ENCODE assay signal across 15 cellular contexts in the genomic region with DNA sequence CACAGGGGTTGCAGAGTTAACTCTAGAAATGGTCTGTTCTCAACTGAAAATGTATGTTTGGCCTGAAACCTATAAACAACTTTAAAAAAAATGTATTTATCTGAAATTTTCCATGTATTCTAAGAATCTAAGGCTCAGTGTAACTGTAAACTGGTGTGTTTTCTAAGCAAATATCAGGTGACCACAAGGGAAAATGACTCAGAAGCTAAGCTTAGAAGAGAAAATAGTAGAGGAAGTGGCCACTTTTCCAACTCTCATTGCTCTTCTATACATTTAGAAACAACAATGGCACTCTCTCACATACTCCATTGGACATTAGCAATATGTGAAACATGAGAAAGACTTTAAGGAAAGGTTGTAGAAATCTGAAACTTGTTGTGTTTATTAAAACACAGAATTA. TPM values are rescaled to one million over a fixed set of nuclear protein-coding genes. Genes with fewer than 3 reads are reported as not detected.
A peak's percentile ranks its signal among the peaks of the same experiment; 100 is the strongest.
DNase-seq lines count a peak whose midpoint lies in the region; ATAC-seq, FAIRE-seq and TF ChIP-seq lines count a peak whose summit lies in the region.
"Had no signal": no experiment of that assay in that cellular context is flagged by ENCODE, and none has a peak within 500 bp of the region (broad histone marks: within the 10 kb centered on the region; RNA-seq: fewer than 3 reads in every experiment).

No MANE protein-coding gene starts in this region.

- H2AFZ ChIP-seq in GM23248 = no peak overlapping the region

- FAIRE-seq in A549 (lab: Jason Lieb, UNC) = no peak

- no peak overlapping the region for H3K4me3 ChIP-seq in A549
- H3K4me3 ChIP-seq in GM23248 = no peak overlapping the region
- H3K4me3 ChIP-seq: ascending aorta, esophagus muscularis mucosa, spleen had no signal

- TF ChIP-seq RAD21 in A549 (conservative IDR thresholded peaks at IDR 0.05 in 1 of 2, IDR thresholded peaks at IDR 0.05 in 1 of 2) = no peak

- H3K4me1 ChIP-seq in A549 = peaks cover 13% of the 10 kb centered on the region
- peaks cover 10% of the 10 kb centered on the region for H3K4me1 ChIP-seq in GM23248 (ENCODE audit: insufficient read depth)
- H3K4me1 ChIP-seq: ascending aorta, esophagus muscularis mucosa had no signal

- H3F3A ChIP-seq in GM23248 (ENCODE audit: insufficient read depth) = 0 out of 2 replicates have a peak, but pooled peaks cover 1% of the 10 kb centered on the region

- H3K9me2 ChIP-seq in GM23248 (ENCODE audit: insufficient read depth) = no peaks in the 10 kb centered on the region

- no peak for TF ChIP-seq EP300 in A549 (IDR thresholded peaks at IDR 0.05)

- H3K9me3 ChIP-seq in A549 (no peaks in the 10 kb centered on the region), GM23248 (ENCODE audit: low read depth) (no peaks in the 10 kb centered on the region)
- H3K9me3 ChIP-seq: ascending aorta, esophagus muscularis mucosa, spleen had no signal

- TF ChIP-seq CTCF in A549 (IDR thresholded peaks at IDR 0.05) = no peak

- TF ChIP-seq POLR2A in A549 (IDR thresholded peaks at IDR 0.05; ENCODE audit: low read length) = no peak

- POLR2A ChIA-PET in A549 (lab: Yijun Ruan, JAX) = no interaction called here

- no peaks in the 10 kb centered on the region for H3K79me2 ChIP-seq in GM23248 (ENCODE audit: insufficient read depth)

- no peaks in the 10 kb centered on the region for H3K36me3 ChIP-seq in GM23248 (ENCODE audit: low read depth)
- H3K36me3 ChIP-seq: ascending aorta, esophagus muscularis mucosa, spleen had no signal

- no peaks in the 10 kb centered on the region for H4K20me1 ChIP-seq in GM23248 (ENCODE audit: insufficient read depth)

- DNase-seq in A549 (ENCODE audit: low read depth in 1 of 2, low spot score in 1 of 2) (peak in 1 of 2 experiments; percentile 19), GM23248 (peak; percentile 51), RPMI7951 (ENCODE audit: low read depth) (peak; percentile 49), fibroblast of peridontal ligament (ENCODE audit: extremely low read depth) (peak; percentile 45), DMS 273 (lab: John Stamatoyannopoulos, UW; ENCODE audit: unreplicated experiment) (no peak)
- DNase-seq: NCI-H1694 treated with DMSO at 0.1 percent for 48 hours, spleen, T1000 had no signal

- ATAC-seq in A549 (peak; percentile 39 to 40; a peak in 1 of 6 replicates), HG03159 (IDR thresholded peaks at IDR 0.05; ENCODE audit: unreplicated experiment) (no peak), HG03520 (IDR thresholded peaks at IDR 0.05; ENCODE audit: unreplicated experiment) (no peak), HG03442 (IDR thresholded peaks at IDR 0.05; ENCODE audit: unreplicated experiment) (no peak)

- H3K27me3 ChIP-seq in GM23248 (replicated peaks; ENCODE audit: insufficient read depth) = no peaks in the 10 kb centered on the region
- H3K27me3 ChIP-seq: ascending aorta, esophagus muscularis mucosa, spleen had no signal

- in situ Hi-C loops in GM23248 (cut with MboI) = no loop called here

- CTCF ChIA-PET in A549 (lab: Yijun Ruan, JAX) = interaction anchor here (1.0 to 1.1 kb wide), 2 partner anchors 212 to 217 kb away, joined by 3 read pairs; no protein-coding TSS in a partner anchor

- H3K4me2 ChIP-seq in A549 = peak overlapping the region; percentile 52
- no peak overlapping the region for H3K4me2 ChIP-seq in GM23248 (ENCODE audit: unreplicated experiment)

- no peak overlapping the region for H3K9ac ChIP-seq in GM23248

- 0 out of 6 replicates have a peak overlapping the region, but pooled peaks have one; percentile 4 to 14 for H3K27ac ChIP-seq in A549
- H3K27ac ChIP-seq in GM23248 = no peak overlapping the region
- H3K27ac ChIP-seq: ascending aorta, esophagus muscularis mucosa, spleen had no signal

TF ChIP-seq in A549, 52 proteins besides CTCF, POLR2A, EP300 and RAD21:
- no peak for TF ChIP-seq CEBPB (IDR thresholded peaks at IDR 0.05)
- TF ChIP-seq FOSL2 (IDR thresholded peaks at IDR 0.05) = no peak
- TF ChIP-seq FOSL2 (CRISPR knock-in tag; IDR thresholded peaks at IDR 0.05) = peak; percentile 45; the same call in 1 of the 2 replicates

RNA-seq across cellular contexts. Expression of gene TNFSF18, which starts 7.5 kb away (rescaled TPM):
- polyA plus RNA-seq in A549 (2011; rRNA removed) (not detected in 2 replicates), A549 (2017; fragmentation: RNase III; extraction: RNeasy Plus Mini Kit Qiagen cat#74134 plus additional on column Dnase treatment) (not detected in 3 replicates), GM23248 (2016; fragmentation: Nextera tagmentation; extraction: Ambion mirVana) (0.11 TPM in 1 of 2 replicates, not detected in the other)
- not detected in 2 replicates for polyA plus RNA-seq in A549 (2012; cell fraction: cytosol; rRNA removed)
- not detected in 2 replicates for polyA plus RNA-seq in A549 (2012; cell fraction: nucleus; rRNA removed)
- not detected in 2 replicates for polyA minus RNA-seq in A549 (2011; rRNA and poly(A)+ RNA removed)
- 0.22 TPM in 1 of 2 replicates, not detected in the other for total RNA-seq in GM23248 (2014; rRNA removed; shearing (Covaris generic))
- total RNA-seq in RPMI7951 (2014; rRNA removed; shearing (Covaris generic)) = 0.10 and 0.12 TPM in 2 replicates
- total RNA-seq: ascending aorta, kidney epithelial cell, neural crest cell had no signal

Comparison
In these comparisons a context has a peak if more than half of its experiments do, and no peak if none do; other contexts are left out.
1. ATAC-seq: peak in A549 (2 of 2); none in HG03159 (single experiment), HG03520 (single experiment) and HG03442 (single experiment).